In the genomic region with DNA sequence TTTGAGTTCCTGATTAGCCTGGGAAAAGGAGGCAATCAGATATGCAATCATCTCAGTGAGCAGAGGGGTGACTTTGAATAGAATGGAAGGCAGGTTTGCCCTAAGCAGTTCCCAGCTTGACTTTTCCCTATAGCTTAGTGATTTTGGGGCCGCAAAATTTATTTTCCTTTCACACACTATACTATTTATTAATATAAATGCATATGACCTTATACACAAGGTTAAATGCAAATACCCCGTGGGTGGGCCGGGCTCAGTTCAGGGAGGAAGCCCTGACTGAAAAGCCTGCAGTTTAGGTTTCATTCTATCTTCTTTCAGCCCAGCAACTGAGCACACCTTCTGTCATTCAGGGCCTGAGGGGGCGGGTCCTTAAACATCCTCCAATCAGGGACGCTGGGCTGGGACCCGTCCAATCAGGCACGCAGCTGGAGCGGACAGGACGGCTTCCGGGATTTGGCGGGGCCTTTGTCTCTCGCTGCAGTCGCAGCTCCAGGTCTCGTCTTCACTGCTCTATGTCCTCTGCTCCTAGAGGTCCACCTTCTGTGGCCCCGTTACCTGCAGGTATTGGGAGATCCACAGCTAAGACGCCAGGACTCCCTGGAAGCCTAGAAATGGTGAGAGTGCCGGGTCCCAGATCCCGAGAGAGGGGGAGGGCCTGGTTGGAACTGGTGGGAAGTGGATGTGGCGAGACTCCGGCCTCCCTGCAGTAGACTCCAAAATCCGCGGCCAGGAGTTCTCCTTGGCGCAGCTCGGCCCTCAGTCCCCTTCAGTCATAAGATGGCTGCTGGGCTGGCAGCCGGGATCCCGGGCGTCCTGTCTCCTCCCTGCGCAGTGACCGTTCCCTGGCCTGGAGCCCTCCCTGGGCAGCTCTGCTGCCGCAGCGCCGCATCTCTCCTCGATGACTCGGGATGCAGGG, we compare ENCODE assay signal across 1 cellular context.
TF ChIP-seq lines count a peak whose summit lies in the region.

A gene (plus strand): TSS at position 468 of the 916 bp plus-strand sequence. CDS start 45 bp downstream, at position 513.

TF ChIP-seq in HepG2, 621 proteins besides CTCF, POLR2A, EP300 and RAD21 (continued from another document and continues in another):
- TF ChIP-seq, protein P1, sequence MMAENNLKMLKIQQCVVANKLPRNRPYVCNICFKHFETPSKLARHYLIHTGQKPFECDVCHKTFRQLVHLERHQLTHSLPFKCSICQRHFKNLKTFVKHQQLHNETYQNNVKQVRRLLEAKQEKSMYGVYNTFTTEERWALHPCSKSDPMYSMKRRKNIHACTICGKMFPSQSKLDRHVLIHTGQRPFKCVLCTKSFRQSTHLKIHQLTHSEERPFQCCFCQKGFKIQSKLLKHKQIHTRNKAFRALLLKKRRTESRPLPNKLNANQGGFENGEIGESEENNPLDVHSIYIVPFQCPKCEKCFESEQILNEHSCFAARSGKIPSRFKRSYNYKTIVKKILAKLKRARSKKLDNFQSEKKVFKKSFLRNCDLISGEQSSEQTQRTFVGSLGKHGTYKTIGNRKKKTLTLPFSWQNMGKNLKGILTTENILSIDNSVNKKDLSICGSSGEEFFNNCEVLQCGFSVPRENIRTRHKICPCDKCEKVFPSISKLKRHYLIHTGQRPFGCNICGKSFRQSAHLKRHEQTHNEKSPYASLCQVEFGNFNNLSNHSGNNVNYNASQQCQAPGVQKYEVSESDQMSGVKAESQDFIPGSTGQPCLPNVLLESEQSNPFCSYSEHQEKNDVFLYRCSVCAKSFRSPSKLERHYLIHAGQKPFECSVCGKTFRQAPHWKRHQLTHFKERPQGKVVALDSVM (CRISPR knock-in tag; IDR thresholded peaks at IDR 0.05) = peak; percentile 22; the same call in 1 of the 2 replicates
- TF ChIP-seq THYN1 (CRISPR knock-in tag; IDR thresholded peaks at IDR 0.05; ENCODE audit: borderline replicate concordance, low read depth) = no peak
- TF ChIP-seq, protein P2, sequence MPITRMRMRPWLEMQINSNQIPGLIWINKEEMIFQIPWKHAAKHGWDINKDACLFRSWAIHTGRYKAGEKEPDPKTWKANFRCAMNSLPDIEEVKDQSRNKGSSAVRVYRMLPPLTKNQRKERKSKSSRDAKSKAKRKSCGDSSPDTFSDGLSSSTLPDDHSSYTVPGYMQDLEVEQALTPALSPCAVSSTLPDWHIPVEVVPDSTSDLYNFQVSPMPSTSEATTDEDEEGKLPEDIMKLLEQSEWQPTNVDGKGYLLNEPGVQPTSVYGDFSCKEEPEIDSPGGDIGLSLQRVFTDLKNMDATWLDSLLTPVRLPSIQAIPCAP (CRISPR knock-in tag; IDR thresholded peaks at IDR 0.05; ENCODE audit: low read depth) = no peak
- TF ChIP-seq ZNF101 (CRISPR knock-in tag; IDR thresholded peaks at IDR 0.05; ENCODE audit: borderline replicate concordance, low read depth) = no peak
- peak; percentile 89 for TF ChIP-seq PHF8 (CRISPR knock-in tag; IDR thresholded peaks at IDR 0.05)
- TF ChIP-seq, protein P3, sequence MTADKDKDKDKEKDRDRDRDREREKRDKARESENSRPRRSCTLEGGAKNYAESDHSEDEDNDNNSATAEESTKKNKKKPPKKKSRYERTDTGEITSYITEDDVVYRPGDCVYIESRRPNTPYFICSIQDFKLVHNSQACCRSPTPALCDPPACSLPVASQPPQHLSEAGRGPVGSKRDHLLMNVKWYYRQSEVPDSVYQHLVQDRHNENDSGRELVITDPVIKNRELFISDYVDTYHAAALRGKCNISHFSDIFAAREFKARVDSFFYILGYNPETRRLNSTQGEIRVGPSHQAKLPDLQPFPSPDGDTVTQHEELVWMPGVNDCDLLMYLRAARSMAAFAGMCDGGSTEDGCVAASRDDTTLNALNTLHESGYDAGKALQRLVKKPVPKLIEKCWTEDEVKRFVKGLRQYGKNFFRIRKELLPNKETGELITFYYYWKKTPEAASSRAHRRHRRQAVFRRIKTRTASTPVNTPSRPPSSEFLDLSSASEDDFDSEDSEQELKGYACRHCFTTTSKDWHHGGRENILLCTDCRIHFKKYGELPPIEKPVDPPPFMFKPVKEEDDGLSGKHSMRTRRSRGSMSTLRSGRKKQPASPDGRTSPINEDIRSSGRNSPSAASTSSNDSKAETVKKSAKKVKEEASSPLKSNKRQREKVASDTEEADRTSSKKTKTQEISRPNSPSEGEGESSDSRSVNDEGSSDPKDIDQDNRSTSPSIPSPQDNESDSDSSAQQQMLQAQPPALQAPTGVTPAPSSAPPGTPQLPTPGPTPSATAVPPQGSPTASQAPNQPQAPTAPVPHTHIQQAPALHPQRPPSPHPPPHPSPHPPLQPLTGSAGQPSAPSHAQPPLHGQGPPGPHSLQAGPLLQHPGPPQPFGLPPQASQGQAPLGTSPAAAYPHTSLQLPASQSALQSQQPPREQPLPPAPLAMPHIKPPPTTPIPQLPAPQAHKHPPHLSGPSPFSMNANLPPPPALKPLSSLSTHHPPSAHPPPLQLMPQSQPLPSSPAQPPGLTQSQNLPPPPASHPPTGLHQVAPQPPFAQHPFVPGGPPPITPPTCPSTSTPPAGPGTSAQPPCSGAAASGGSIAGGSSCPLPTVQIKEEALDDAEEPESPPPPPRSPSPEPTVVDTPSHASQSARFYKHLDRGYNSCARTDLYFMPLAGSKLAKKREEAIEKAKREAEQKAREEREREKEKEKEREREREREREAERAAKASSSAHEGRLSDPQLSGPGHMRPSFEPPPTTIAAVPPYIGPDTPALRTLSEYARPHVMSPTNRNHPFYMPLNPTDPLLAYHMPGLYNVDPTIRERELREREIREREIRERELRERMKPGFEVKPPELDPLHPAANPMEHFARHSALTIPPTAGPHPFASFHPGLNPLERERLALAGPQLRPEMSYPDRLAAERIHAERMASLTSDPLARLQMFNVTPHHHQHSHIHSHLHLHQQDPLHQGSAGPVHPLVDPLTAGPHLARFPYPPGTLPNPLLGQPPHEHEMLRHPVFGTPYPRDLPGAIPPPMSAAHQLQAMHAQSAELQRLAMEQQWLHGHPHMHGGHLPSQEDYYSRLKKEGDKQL (CRISPR knock-in tag; IDR thresholded peaks at IDR 0.05; ENCODE audit: low read depth) = no peak
- no peak for TF ChIP-seq RARG (CRISPR knock-in tag; IDR thresholded peaks at IDR 0.05; ENCODE audit: low read depth)
- TF ChIP-seq BRCA1 (CRISPR knock-in tag; IDR thresholded peaks at IDR 0.05) = no peak
- no peak for TF ChIP-seq ZNF383 (CRISPR knock-in tag; IDR thresholded peaks at IDR 0.05; ENCODE audit: borderline replicate concordance)
- TF ChIP-seq, protein P4, sequence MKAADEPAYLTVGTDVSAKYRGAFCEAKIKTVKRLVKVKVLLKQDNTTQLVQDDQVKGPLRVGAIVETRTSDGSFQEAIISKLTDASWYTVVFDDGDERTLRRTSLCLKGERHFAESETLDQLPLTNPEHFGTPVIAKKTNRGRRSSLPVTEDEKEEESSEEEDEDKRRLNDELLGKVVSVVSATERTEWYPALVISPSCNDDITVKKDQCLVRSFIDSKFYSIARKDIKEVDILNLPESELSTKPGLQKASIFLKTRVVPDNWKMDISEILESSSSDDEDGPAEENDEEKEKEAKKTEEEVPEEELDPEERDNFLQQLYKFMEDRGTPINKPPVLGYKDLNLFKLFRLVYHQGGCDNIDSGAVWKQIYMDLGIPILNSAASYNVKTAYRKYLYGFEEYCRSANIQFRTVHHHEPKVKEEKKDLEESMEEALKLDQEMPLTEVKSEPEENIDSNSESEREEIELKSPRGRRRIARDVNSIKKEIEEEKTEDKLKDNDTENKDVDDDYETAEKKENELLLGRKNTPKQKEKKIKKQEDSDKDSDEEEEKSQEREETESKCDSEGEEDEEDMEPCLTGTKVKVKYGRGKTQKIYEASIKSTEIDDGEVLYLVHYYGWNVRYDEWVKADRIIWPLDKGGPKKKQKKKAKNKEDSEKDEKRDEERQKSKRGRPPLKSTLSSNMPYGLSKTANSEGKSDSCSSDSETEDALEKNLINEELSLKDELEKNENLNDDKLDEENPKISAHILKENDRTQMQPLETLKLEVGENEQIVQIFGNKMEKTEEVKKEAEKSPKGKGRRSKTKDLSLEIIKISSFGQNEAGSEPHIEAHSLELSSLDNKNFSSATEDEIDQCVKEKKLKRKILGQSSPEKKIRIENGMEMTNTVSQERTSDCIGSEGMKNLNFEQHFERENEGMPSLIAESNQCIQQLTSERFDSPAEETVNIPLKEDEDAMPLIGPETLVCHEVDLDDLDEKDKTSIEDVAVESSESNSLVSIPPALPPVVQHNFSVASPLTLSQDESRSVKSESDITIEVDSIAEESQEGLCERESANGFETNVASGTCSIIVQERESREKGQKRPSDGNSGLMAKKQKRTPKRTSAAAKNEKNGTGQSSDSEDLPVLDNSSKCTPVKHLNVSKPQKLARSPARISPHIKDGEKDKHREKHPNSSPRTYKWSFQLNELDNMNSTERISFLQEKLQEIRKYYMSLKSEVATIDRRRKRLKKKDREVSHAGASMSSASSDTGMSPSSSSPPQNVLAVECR (CRISPR knock-in tag; IDR thresholded peaks at IDR 0.05; ENCODE audit: borderline replicate concordance) = peak; percentile 94
- peak; percentile 69; the same call in 1 of the 2 replicates for TF ChIP-seq GABPB1 (CRISPR knock-in tag; IDR thresholded peaks at IDR 0.05)
- TF ChIP-seq ZBTB7A (CRISPR knock-in tag; IDR thresholded peaks at IDR 0.05) = no peak
- 0 out of 2 replicates have a peak, but pooled peaks have one; percentile 53 for TF ChIP-seq ZNF124 (CRISPR knock-in tag; IDR thresholded peaks at IDR 0.05)
- TF ChIP-seq, protein P5, sequence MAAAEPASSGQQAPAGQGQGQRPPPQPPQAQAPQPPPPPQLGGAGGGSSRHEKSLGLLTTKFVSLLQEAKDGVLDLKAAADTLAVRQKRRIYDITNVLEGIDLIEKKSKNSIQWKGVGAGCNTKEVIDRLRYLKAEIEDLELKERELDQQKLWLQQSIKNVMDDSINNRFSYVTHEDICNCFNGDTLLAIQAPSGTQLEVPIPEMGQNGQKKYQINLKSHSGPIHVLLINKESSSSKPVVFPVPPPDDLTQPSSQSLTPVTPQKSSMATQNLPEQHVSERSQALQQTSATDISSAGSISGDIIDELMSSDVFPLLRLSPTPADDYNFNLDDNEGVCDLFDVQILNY (CRISPR knock-in tag; conservative IDR thresholded peaks at IDR 0.05) = peak; percentile 37; the same call in 1 of the 2 replicates
- no peak for TF ChIP-seq SCMH1 (CRISPR knock-in tag; IDR thresholded peaks at IDR 0.05; ENCODE audit: borderline replicate concordance)
- TF ChIP-seq HNRNPH1 (optimal IDR thresholded peaks at IDR 0.05; ENCODE audit: low read depth, low read length) = no peak
- no peak for TF ChIP-seq TEAD3 (CRISPR knock-in tag; optimal IDR thresholded peaks at IDR 0.05; ENCODE audit: borderline replicate concordance)
- no peak for TF ChIP-seq U2AF2 (IDR thresholded peaks at IDR 0.05; ENCODE audit: low read depth, low read length)
- no peak for TF ChIP-seq SIX4 (CRISPR knock-in tag; IDR thresholded peaks at IDR 0.05)
- TF ChIP-seq, protein P6, sequence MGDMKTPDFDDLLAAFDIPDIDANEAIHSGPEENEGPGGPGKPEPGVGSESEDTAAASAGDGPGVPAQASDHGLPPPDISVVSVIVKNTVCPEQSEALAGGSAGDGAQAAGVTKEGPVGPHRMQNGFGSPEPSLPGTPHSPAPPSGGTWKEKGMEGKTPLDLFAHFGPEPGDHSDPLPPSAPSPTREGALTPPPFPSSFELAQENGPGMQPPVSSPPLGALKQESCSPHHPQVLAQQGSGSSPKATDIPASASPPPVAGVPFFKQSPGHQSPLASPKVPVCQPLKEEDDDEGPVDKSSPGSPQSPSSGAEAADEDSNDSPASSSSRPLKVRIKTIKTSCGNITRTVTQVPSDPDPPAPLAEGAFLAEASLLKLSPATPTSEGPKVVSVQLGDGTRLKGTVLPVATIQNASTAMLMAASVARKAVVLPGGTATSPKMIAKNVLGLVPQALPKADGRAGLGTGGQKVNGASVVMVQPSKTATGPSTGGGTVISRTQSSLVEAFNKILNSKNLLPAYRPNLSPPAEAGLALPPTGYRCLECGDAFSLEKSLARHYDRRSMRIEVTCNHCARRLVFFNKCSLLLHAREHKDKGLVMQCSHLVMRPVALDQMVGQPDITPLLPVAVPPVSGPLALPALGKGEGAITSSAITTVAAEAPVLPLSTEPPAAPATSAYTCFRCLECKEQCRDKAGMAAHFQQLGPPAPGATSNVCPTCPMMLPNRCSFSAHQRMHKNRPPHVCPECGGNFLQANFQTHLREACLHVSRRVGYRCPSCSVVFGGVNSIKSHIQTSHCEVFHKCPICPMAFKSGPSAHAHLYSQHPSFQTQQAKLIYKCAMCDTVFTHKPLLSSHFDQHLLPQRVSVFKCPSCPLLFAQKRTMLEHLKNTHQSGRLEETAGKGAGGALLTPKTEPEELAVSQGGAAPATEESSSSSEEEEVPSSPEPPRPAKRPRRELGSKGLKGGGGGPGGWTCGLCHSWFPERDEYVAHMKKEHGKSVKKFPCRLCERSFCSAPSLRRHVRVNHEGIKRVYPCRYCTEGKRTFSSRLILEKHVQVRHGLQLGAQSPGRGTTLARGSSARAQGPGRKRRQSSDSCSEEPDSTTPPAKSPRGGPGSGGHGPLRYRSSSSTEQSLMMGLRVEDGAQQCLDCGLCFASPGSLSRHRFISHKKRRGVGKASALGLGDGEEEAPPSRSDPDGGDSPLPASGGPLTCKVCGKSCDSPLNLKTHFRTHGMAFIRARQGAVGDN (CRISPR knock-in tag; IDR thresholded peaks at IDR 0.05) = peak; percentile 58
- peak; percentile 70; the same call in 1 of the 2 replicates for TF ChIP-seq ZNF891 (CRISPR knock-in tag; IDR thresholded peaks at IDR 0.05)
- TF ChIP-seq, protein P7, sequence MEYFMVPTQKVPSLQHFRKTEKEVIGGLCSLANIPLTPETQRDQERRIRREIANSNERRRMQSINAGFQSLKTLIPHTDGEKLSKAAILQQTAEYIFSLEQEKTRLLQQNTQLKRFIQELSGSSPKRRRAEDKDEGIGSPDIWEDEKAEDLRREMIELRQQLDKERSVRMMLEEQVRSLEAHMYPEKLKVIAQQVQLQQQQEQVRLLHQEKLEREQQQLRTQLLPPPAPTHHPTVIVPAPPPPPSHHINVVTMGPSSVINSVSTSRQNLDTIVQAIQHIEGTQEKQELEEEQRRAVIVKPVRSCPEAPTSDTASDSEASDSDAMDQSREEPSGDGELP (IDR thresholded peaks at IDR 0.05; ENCODE audit: borderline replicate concordance, low read depth) = 0 out of 2 replicates have a peak, but pooled peaks have one; percentile 6
- TF ChIP-seq ZNF563 (CRISPR knock-in tag; IDR thresholded peaks at IDR 0.05) = no peak
- TF ChIP-seq STAT5B (CRISPR knock-in tag; IDR thresholded peaks at IDR 0.05) = no peak
- peak; percentile 98 for TF ChIP-seq NFYB (CRISPR knock-in tag; IDR thresholded peaks at IDR 0.05)
- TF ChIP-seq KLF11 (CRISPR knock-in tag; IDR thresholded peaks at IDR 0.05) = no peak
- TF ChIP-seq, protein P8, sequence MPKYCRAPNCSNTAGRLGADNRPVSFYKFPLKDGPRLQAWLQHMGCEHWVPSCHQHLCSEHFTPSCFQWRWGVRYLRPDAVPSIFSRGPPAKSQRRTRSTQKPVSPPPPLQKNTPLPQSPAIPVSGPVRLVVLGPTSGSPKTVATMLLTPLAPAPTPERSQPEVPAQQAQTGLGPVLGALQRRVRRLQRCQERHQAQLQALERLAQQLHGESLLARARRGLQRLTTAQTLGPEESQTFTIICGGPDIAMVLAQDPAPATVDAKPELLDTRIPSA (CRISPR knock-in tag; IDR thresholded peaks at IDR 0.05; ENCODE audit: borderline replicate concordance) = no peak
- TF ChIP-seq KDM6A (CRISPR knock-in tag; IDR thresholded peaks at IDR 0.05; ENCODE audit: low read depth) = no peak
- no peak for TF ChIP-seq RAD51 (IDR thresholded peaks at IDR 0.05; ENCODE audit: borderline replicate concordance)
- 0 out of 2 replicates have a peak, but pooled peaks have one; percentile 47 for TF ChIP-seq ZNF772 (CRISPR knock-in tag; IDR thresholded peaks at IDR 0.05)
- TF ChIP-seq, protein P9, sequence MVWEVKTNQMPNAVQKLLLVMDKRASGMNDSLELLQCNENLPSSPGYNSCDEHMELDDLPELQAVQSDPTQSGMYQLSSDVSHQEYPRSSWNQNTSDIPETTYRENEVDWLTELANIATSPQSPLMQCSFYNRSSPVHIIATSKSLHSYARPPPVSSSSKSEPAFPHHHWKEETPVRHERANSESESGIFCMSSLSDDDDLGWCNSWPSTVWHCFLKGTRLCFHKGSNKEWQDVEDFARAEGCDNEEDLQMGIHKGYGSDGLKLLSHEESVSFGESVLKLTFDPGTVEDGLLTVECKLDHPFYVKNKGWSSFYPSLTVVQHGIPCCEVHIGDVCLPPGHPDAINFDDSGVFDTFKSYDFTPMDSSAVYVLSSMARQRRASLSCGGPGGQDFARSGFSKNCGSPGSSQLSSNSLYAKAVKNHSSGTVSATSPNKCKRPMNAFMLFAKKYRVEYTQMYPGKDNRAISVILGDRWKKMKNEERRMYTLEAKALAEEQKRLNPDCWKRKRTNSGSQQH (CRISPR knock-in tag; IDR thresholded peaks at IDR 0.05; ENCODE audit: low read depth) = peak; percentile 91
